35 cellular contexts compared by ENCODE assay signal in the genomic region with DNA sequence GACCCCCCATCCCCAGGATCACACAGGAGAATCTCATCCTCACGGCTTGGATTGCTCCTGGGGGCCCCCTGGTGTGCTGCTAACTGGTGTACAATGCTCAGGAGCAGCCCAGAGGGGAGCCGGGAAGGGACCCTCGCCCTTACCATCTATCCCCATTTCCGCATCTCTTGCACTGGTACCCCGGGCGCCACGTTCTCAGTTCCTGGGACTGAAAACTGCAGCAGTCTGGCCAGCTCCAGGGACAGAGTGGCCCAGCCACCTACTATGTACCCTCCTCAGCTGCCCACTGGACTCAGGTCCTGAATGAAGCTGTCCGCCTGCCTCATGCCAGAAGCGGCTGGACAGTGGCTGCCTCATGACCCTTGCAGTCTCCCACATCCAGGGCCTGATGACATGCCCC.
"Had no signal": no experiment of that assay in that cellular context is flagged by ENCODE, and none has a peak within 500 bp of the region (broad histone marks: within the 10 kb centered on the region; RNA-seq: fewer than 3 reads in every experiment).

No MANE protein-coding gene starts in this region.

- H3K27me3 Mint-ChIP-seq: activated T-helper 17 cell treated with anti-CD3 and anti-CD28 coated beads, Interleukin-2, amount 50 U/mL, for 72 hours had no signal

- DNase-seq: activated B cell treated with CpG ODN at 0.5 μM for 24 hours; activated CD4-positive, alpha-beta memory T cell treated with anti-CD3 and anti-CD28 coated beads for 36 hours; activated CD4-positive, alpha-beta T cell treated with anti-CD3 and anti-CD28 coated beads for 4 hours; activated CD4-positive, alpha-beta T cell treated with anti-CD3 and anti-CD28 coated beads, Interleukin-2, amount 50 U/mL, for 1 hour; activated CD4-positive, alpha-beta T cell treated with anti-CD3 and anti-CD28 coated beads, Interleukin-2, amount 50 U/mL, for 4 hours; activated CD4-positive, CD25-positive, alpha-beta regulatory T cell treated with anti-CD3 and anti-CD28 coated beads, Interleukin-2, amount 50 U/mL, for 72 hours; activated CD8-positive, alpha-beta memory T cell treated with anti-CD3 and anti-CD28 coated beads, Interleukin-2, amount 50 U/mL, for 4 hours; activated CD8-positive, alpha-beta T cell treated with anti-CD3 and anti-CD28 coated beads for 36 hours; activated effector memory CD4-positive, alpha-beta T cell treated with anti-CD3 and anti-CD28 coated beads, Interleukin-2, amount 50 U/mL, for 16 hours; activated gamma-delta T cell treated with Interleukin-2 at 50 U/mL for 16 hours; activated naive CD4-positive, alpha-beta T cell; activated naive CD4-positive, alpha-beta T cell treated with anti-CD3 and anti-CD28 coated beads for 36 hours; activated naive CD4-positive, alpha-beta T cell treated with anti-CD3 and anti-CD28 coated beads, Interleukin-2, amount 50 U/mL, for 16 hours; activated naive CD8-positive, alpha-beta T cell treated with anti-CD3 and anti-CD28 coated beads for 36 hours; activated T-cell treated with anti-CD3 and anti-CD28 coated beads for 4 hours; activated T-cell treated with anti-CD3 and anti-CD28 coated beads, Interleukin-2, amount 50 U/mL, for 1 hour; activated T-cell treated with anti-CD3 and anti-CD28 coated beads, Interleukin-2, amount 50 U/mL, for 4 hours; activated T-cell treated with anti-CD3 and anti-CD28 coated beads, Interleukin-2, amount 50 U/mL, for 72 hours; amniotic stem cell; brain microvascular endothelial cell; central memory CD4-positive, alpha-beta T cell; T-helper 1 cell; T-helper 2 cell; T-helper 9 cell had no signal

- H3K9me3 Mint-ChIP-seq: activated B cell treated with CpG ODN at 0.5 μM for 24 hours; activated CD4-positive, alpha-beta memory T cell treated with anti-CD3 and anti-CD28 coated beads for 36 hours; activated CD8-positive, alpha-beta T cell treated with anti-CD3 and anti-CD28 coated beads for 36 hours; activated naive CD4-positive, alpha-beta T cell treated with anti-CD3 and anti-CD28 coated beads for 36 hours; activated naive CD4-positive, alpha-beta T cell treated with anti-CD3 and anti-CD28 coated beads, Interleukin-2, amount 50 U/mL, for 72 hours; activated naive CD8-positive, alpha-beta T cell treated with anti-CD3 and anti-CD28 coated beads for 36 hours; activated T-cell treated with anti-CD3 and anti-CD28 coated beads, Interleukin-2, amount 50 U/mL, for 4 hours; activated T-cell treated with anti-CD3 and anti-CD28 coated beads, Interleukin-2, amount 50 U/mL, for 72 hours; activated T-helper 1 cell treated with anti-CD3 and anti-CD28 coated beads, Interleukin-12 subunit alpha, Interleukin-12 subunit beta, Interleukin-2, Interleukin-4 antibody, amounts not matched to agents 30 ng/mL and 10 ng/mL and 1 ng/mL, durations not matched to agents 14 hours and 24 hours and 36 hours; activated T-helper 17 cell treated with anti-CD3 and anti-CD28 coated beads, Interleukin-2, amount 50 U/mL, for 72 hours; T-helper 1 cell treated with Interleukin-12 subunit alpha and Interleukin-12 subunit beta and Interleukin-4 antibody, amounts not matched to agents 30 μg/mL and 1 μg/mL, for 36 hours had no signal

- H3K9me3 ChIP-seq: adrenal gland, body of pancreas, breast epithelium had no signal

- H3K36me3 Mint-ChIP-seq: activated CD4-positive, alpha-beta memory T cell treated with anti-CD3 and anti-CD28 coated beads for 36 hours; activated naive CD4-positive, alpha-beta T cell treated with anti-CD3 and anti-CD28 coated beads, Interleukin-2, amount 50 U/mL, for 72 hours; activated naive CD8-positive, alpha-beta T cell treated with anti-CD3 and anti-CD28 coated beads for 36 hours had no signal

- FAIRE-seq: astrocyte, TTC549 had no signal

- H3K27ac ChIP-seq: body of pancreas, brain microvascular endothelial cell, VCaP had no signal

- H3K4me1 ChIP-seq: breast epithelium had no signal

- H3K27ac Mint-ChIP-seq: activated B cell treated with CpG ODN at 0.5 μM for 24 hours; activated CD4-positive, alpha-beta memory T cell treated with anti-CD3 and anti-CD28 coated beads for 36 hours; activated CD8-positive, alpha-beta T cell treated with anti-CD3 and anti-CD28 coated beads for 36 hours; activated naive CD4-positive, alpha-beta T cell treated with anti-CD3 and anti-CD28 coated beads for 36 hours; activated naive CD4-positive, alpha-beta T cell treated with anti-CD3 and anti-CD28 coated beads, Interleukin-2, amount 50 U/mL, for 72 hours; activated naive CD8-positive, alpha-beta T cell treated with anti-CD3 and anti-CD28 coated beads for 36 hours; activated T-cell treated with anti-CD3 and anti-CD28 coated beads, Interleukin-2, amount 50 U/mL, for 72 hours; activated T-helper 1 cell treated with anti-CD3 and anti-CD28 coated beads, Interleukin-12 subunit alpha, Interleukin-12 subunit beta, Interleukin-2, Interleukin-4 antibody, amounts not matched to agents 30 ng/mL and 10 ng/mL and 1 ng/mL, durations not matched to agents 14 hours and 24 hours and 36 hours; activated T-helper 17 cell treated with anti-CD3 and anti-CD28 coated beads, Interleukin-2, amount 50 U/mL, for 72 hours; T-helper 1 cell treated with Interleukin-12 subunit alpha and Interleukin-12 subunit beta and Interleukin-4 antibody, amounts not matched to agents 30 μg/mL and 1 μg/mL, for 36 hours; T-helper 2 cell treated with Interferon-gamma antibody and Interleukin-4, amounts not matched to agents 5 μg/mL and 100 μg/mL, for 36 hours had no signal

- H3K4me3 Mint-ChIP-seq: activated B cell treated with CpG ODN at 0.5 μM for 24 hours; activated CD4-positive, alpha-beta memory T cell treated with anti-CD3 and anti-CD28 coated beads for 36 hours; activated CD8-positive, alpha-beta T cell treated with anti-CD3 and anti-CD28 coated beads for 36 hours; activated naive CD4-positive, alpha-beta T cell treated with anti-CD3 and anti-CD28 coated beads for 36 hours; activated naive CD8-positive, alpha-beta T cell treated with anti-CD3 and anti-CD28 coated beads for 36 hours; activated T-cell treated with anti-CD3 and anti-CD28 coated beads, Interleukin-2, amount 50 U/mL, for 4 hours; activated T-cell treated with anti-CD3 and anti-CD28 coated beads, Interleukin-2, amount 50 U/mL, for 72 hours; activated T-helper 1 cell treated with anti-CD3 and anti-CD28 coated beads, Interleukin-12 subunit alpha, Interleukin-12 subunit beta, Interleukin-2, Interleukin-4 antibody, amounts not matched to agents 30 ng/mL and 10 ng/mL and 1 ng/mL, durations not matched to agents 14 hours and 24 hours and 36 hours; activated T-helper 17 cell treated with anti-CD3 and anti-CD28 coated beads, Interleukin-2, amount 50 U/mL, for 72 hours; T-helper 1 cell treated with Interleukin-12 subunit alpha and Interleukin-12 subunit beta and Interleukin-4 antibody, amounts not matched to agents 30 μg/mL and 1 μg/mL, for 36 hours; T-helper 2 cell treated with Interferon-gamma antibody and Interleukin-4, amounts not matched to agents 5 μg/mL and 100 μg/mL, for 36 hours had no signal

- H3K4me3 ChIP-seq: adrenal gland, body of pancreas, breast epithelium had no signal

- ATAC-seq: activated CD8-positive, alpha-beta T cell treated with anti-CD3 and anti-CD28 coated beads for 36 hours; activated naive CD4-positive, alpha-beta T cell treated with anti-CD3 and anti-CD28 coated beads, Interleukin-2, amount 50 U/mL, for 72 hours; activated T-cell treated with anti-CD3 and anti-CD28 coated beads, Interleukin-2, amount 50 U/mL, for 4 hours; activated T-cell treated with anti-CD3 and anti-CD28 coated beads, Interleukin-2, amount 50 U/mL, for 72 hours; activated T-helper 17 cell treated with anti-CD3 and anti-CD28 coated beads, Interleukin-2, amount 50 U/mL, for 72 hours; body of pancreas had no signal

- H3K27me3 ChIP-seq: adrenal gland, body of pancreas, brain microvascular endothelial cell had no signal

- H3K36me3 ChIP-seq: adrenal gland, brain microvascular endothelial cell, breast epithelium had no signal
